ENCODE assay signal across 1 cellular context in the genomic region with DNA sequence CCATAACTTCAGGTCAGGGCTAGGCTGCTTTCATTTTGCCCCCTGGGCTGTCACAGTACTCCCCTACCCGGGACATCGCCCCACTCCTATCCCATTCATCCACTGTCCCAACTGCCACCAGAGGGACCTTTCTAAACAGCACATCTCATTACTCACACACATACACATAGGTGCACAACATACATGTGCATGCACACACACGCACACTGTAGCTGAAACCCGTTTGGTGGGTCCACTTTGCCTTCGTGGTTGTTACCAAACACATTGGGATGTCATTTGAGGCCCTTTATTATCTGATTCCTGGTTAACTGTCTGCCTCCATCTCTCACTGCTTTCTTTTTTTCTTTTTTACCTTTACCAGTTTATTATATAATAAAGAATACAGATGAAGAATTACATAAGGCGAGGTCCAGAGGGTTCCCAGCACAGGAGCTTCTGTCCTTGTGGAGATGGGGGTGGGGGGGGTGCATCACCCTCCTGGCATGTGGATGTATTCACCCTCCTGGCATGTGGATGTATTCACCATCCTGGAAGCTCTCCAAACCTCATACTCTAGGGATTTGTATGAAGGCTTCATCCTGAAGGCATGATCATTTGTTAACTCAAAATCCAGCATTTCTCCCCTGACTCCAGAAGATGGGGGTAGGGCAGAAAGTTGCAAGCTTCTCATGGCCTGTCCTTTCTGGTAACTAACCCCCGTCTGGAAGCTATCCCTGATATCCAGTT.
TF ChIP-seq lines count a peak whose summit lies in the region.

No MANE protein-coding gene starts in this region.

TF ChIP-seq in HepG2, 621 proteins besides CTCF, POLR2A, EP300 and RAD21 (continued from another document):
- TF ChIP-seq, protein P1, sequence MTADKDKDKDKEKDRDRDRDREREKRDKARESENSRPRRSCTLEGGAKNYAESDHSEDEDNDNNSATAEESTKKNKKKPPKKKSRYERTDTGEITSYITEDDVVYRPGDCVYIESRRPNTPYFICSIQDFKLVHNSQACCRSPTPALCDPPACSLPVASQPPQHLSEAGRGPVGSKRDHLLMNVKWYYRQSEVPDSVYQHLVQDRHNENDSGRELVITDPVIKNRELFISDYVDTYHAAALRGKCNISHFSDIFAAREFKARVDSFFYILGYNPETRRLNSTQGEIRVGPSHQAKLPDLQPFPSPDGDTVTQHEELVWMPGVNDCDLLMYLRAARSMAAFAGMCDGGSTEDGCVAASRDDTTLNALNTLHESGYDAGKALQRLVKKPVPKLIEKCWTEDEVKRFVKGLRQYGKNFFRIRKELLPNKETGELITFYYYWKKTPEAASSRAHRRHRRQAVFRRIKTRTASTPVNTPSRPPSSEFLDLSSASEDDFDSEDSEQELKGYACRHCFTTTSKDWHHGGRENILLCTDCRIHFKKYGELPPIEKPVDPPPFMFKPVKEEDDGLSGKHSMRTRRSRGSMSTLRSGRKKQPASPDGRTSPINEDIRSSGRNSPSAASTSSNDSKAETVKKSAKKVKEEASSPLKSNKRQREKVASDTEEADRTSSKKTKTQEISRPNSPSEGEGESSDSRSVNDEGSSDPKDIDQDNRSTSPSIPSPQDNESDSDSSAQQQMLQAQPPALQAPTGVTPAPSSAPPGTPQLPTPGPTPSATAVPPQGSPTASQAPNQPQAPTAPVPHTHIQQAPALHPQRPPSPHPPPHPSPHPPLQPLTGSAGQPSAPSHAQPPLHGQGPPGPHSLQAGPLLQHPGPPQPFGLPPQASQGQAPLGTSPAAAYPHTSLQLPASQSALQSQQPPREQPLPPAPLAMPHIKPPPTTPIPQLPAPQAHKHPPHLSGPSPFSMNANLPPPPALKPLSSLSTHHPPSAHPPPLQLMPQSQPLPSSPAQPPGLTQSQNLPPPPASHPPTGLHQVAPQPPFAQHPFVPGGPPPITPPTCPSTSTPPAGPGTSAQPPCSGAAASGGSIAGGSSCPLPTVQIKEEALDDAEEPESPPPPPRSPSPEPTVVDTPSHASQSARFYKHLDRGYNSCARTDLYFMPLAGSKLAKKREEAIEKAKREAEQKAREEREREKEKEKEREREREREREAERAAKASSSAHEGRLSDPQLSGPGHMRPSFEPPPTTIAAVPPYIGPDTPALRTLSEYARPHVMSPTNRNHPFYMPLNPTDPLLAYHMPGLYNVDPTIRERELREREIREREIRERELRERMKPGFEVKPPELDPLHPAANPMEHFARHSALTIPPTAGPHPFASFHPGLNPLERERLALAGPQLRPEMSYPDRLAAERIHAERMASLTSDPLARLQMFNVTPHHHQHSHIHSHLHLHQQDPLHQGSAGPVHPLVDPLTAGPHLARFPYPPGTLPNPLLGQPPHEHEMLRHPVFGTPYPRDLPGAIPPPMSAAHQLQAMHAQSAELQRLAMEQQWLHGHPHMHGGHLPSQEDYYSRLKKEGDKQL (CRISPR knock-in tag; IDR thresholded peaks at IDR 0.05; ENCODE audit: low read depth): no peak
- no peak for TF ChIP-seq SMAD3 (CRISPR knock-in tag; IDR thresholded peaks at IDR 0.05)
- TF ChIP-seq ZNF556 (CRISPR knock-in tag; IDR thresholded peaks at IDR 0.05; ENCODE audit: borderline replicate concordance): no peak
- TF ChIP-seq, protein P2, sequence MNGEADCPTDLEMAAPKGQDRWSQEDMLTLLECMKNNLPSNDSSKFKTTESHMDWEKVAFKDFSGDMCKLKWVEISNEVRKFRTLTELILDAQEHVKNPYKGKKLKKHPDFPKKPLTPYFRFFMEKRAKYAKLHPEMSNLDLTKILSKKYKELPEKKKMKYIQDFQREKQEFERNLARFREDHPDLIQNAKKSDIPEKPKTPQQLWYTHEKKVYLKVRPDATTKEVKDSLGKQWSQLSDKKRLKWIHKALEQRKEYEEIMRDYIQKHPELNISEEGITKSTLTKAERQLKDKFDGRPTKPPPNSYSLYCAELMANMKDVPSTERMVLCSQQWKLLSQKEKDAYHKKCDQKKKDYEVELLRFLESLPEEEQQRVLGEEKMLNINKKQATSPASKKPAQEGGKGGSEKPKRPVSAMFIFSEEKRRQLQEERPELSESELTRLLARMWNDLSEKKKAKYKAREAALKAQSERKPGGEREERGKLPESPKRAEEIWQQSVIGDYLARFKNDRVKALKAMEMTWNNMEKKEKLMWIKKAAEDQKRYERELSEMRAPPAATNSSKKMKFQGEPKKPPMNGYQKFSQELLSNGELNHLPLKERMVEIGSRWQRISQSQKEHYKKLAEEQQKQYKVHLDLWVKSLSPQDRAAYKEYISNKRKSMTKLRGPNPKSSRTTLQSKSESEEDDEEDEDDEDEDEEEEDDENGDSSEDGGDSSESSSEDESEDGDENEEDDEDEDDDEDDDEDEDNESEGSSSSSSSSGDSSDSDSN (CRISPR knock-in tag; IDR thresholded peaks at IDR 0.05): no peak
- TF ChIP-seq XRCC5 (optimal IDR thresholded peaks at IDR 0.05; ENCODE audit: low read length): no peak
- TF ChIP-seq, protein P3, sequence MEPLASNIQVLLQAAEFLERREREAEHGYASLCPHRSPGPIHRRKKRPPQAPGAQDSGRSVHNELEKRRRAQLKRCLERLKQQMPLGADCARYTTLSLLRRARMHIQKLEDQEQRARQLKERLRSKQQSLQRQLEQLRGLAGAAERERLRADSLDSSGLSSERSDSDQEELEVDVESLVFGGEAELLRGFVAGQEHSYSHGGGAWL (CRISPR knock-in tag; IDR thresholded peaks at IDR 0.05): no peak
TF ChIP-seq in HepG2: peak in this region for 0.
